ENCODE assay signal across 2 cellular contexts in genomic region chr15:58773024-58773423, GRCh38.
TF ChIP-seq lines count a peak whose summit lies in the region.

No MANE protein-coding gene starts in this region.

TF ChIP-seq in SK-N-SH, 30 proteins besides CTCF, POLR2A, EP300 and RAD21 (continued from another document):
- TF ChIP-seq NRF1 (IDR thresholded peaks at IDR 0.05; ENCODE audit: low read depth, low read length) (no peak), FOSL2 (IDR thresholded peaks at IDR 0.05; ENCODE audit: borderline replicate concordance, low read depth) (no peak), TEAD4 (IDR thresholded peaks at IDR 0.05; ENCODE audit: borderline replicate concordance, insufficient read depth) (no peak), MEF2A (IDR thresholded peaks at IDR 0.05; ENCODE audit: borderline replicate concordance, low read depth) (no peak), RXRA (IDR thresholded peaks at IDR 0.05; ENCODE audit: borderline replicate concordance, low read depth) (no peak), IRF3 (IDR thresholded peaks at IDR 0.05; ENCODE audit: low read depth, low read length) (no peak)
- TF ChIP-seq, protein P1, sequence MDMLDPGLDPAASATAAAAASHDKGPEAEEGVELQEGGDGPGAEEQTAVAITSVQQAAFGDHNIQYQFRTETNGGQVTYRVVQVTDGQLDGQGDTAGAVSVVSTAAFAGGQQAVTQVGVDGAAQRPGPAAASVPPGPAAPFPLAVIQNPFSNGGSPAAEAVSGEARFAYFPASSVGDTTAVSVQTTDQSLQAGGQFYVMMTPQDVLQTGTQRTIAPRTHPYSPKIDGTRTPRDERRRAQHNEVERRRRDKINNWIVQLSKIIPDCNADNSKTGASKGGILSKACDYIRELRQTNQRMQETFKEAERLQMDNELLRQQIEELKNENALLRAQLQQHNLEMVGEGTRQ (IDR thresholded peaks at IDR 0.05; ENCODE audit: borderline replicate concordance, low read depth, low read length): no peak
- TF ChIP-seq, protein P2, sequence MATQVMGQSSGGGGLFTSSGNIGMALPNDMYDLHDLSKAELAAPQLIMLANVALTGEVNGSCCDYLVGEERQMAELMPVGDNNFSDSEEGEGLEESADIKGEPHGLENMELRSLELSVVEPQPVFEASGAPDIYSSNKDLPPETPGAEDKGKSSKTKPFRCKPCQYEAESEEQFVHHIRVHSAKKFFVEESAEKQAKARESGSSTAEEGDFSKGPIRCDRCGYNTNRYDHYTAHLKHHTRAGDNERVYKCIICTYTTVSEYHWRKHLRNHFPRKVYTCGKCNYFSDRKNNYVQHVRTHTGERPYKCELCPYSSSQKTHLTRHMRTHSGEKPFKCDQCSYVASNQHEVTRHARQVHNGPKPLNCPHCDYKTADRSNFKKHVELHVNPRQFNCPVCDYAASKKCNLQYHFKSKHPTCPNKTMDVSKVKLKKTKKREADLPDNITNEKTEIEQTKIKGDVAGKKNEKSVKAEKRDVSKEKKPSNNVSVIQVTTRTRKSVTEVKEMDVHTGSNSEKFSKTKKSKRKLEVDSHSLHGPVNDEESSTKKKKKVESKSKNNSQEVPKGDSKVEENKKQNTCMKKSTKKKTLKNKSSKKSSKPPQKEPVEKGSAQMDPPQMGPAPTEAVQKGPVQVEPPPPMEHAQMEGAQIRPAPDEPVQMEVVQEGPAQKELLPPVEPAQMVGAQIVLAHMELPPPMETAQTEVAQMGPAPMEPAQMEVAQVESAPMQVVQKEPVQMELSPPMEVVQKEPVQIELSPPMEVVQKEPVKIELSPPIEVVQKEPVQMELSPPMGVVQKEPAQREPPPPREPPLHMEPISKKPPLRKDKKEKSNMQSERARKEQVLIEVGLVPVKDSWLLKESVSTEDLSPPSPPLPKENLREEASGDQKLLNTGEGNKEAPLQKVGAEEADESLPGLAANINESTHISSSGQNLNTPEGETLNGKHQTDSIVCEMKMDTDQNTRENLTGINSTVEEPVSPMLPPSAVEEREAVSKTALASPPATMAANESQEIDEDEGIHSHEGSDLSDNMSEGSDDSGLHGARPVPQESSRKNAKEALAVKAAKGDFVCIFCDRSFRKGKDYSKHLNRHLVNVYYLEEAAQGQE (IDR thresholded peaks at IDR 0.05; ENCODE audit: low read depth, low read length): no peak

TF ChIP-seq in SK-N-SH treated with all-trans-retinoic acid at 6 μM for 48 hours, 23 proteins besides CTCF, POLR2A, EP300 and RAD21:
- TF ChIP-seq CREB5 (CRISPR knock-in tag; IDR thresholded peaks at IDR 0.05; ENCODE audit: low read depth) (no peak), TOX (CRISPR knock-in tag; IDR thresholded peaks at IDR 0.05; ENCODE audit: borderline replicate concordance) (no peak), ISL1 (CRISPR knock-in tag; IDR thresholded peaks at IDR 0.05) (no peak), BACH2 (CRISPR knock-in tag; IDR thresholded peaks at IDR 0.05; ENCODE audit: borderline replicate concordance) (no peak), ARNTL (CRISPR knock-in tag; IDR thresholded peaks at IDR 0.05; ENCODE audit: borderline replicate concordance, low read depth) (no peak), RARB (CRISPR knock-in tag; IDR thresholded peaks at IDR 0.05) (no peak), TCF4 (CRISPR knock-in tag; IDR thresholded peaks at IDR 0.05; ENCODE audit: borderline replicate concordance) (no peak), ZC3H10 (CRISPR knock-in tag; IDR thresholded peaks at IDR 0.05) (no peak), TSHZ2 (CRISPR knock-in tag; IDR thresholded peaks at IDR 0.05) (no peak), ZNF8 (CRISPR knock-in tag; IDR thresholded peaks at IDR 0.05) (no peak), ZNF565 (CRISPR knock-in tag; conservative IDR thresholded peaks at IDR 0.05; ENCODE audit: low read depth) (no peak), PPARA (CRISPR knock-in tag; IDR thresholded peaks at IDR 0.05; ENCODE audit: borderline replicate concordance) (no peak), OSR1 (CRISPR knock-in tag; IDR thresholded peaks at IDR 0.05) (no peak), SNAI2 (CRISPR knock-in tag; IDR thresholded peaks at IDR 0.05) (no peak)
- TF ChIP-seq, protein P3, sequence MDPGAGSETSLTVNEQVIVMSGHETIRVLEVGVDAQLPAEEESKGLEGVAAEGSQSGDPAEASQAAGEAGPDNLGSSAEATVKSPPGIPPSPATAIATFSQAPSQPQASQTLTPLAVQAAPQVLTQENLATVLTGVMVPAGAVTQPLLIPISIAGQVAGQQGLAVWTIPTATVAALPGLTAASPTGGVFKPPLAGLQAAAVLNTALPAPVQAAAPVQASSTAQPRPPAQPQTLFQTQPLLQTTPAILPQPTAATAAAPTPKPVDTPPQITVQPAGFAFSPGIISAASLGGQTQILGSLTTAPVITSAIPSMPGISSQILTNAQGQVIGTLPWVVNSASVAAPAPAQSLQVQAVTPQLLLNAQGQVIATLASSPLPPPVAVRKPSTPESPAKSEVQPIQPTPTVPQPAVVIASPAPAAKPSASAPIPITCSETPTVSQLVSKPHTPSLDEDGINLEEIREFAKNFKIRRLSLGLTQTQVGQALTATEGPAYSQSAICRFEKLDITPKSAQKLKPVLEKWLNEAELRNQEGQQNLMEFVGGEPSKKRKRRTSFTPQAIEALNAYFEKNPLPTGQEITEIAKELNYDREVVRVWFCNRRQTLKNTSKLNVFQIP (CRISPR knock-in tag; IDR thresholded peaks at IDR 0.05; ENCODE audit: borderline replicate concordance, low read depth): no peak
- TF ChIP-seq, protein P4, sequence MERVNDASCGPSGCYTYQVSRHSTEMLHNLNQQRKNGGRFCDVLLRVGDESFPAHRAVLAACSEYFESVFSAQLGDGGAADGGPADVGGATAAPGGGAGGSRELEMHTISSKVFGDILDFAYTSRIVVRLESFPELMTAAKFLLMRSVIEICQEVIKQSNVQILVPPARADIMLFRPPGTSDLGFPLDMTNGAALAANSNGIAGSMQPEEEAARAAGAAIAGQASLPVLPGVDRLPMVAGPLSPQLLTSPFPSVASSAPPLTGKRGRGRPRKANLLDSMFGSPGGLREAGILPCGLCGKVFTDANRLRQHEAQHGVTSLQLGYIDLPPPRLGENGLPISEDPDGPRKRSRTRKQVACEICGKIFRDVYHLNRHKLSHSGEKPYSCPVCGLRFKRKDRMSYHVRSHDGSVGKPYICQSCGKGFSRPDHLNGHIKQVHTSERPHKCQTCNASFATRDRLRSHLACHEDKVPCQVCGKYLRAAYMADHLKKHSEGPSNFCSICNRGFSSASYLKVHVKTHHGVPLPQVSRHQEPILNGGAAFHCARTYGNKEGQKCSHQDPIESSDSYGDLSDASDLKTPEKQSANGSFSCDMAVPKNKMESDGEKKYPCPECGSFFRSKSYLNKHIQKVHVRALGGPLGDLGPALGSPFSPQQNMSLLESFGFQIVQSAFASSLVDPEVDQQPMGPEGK (CRISPR knock-in tag; IDR thresholded peaks at IDR 0.05; ENCODE audit: borderline replicate concordance): no peak
